ENCODE assay signal across 20 cellular contexts in genomic region chr16:83145297-83145696, GRCh38.
"Had no signal": no experiment of that assay in that cellular context is flagged by ENCODE, and none has a peak within 500 bp of the region (broad histone marks: within the 10 kb centered on the region; RNA-seq: fewer than 3 reads in every experiment).

No MANE protein-coding gene starts in this region.

- ATAC-seq: activated CD4-positive, alpha-beta T cell treated with anti-CD3 and anti-CD28 coated beads for 36 hours; activated CD8-positive, alpha-beta memory T cell treated with anti-CD3 and anti-CD28 coated beads, Interleukin-2, amount 10 ng/mL, durations not matched to agents 7 days and 5 days; activated CD8-positive, alpha-beta T cell treated with anti-CD3 and anti-CD28 coated beads, Interleukin-2, amount 10 ng/mL, durations not matched to agents 7 days and 5 days; activated naive CD8-positive, alpha-beta T cell treated with anti-CD3 and anti-CD28 coated beads, Interleukin-2, amount 50 U/mL, for 24 hours; gastroesophageal sphincter; left lung had no signal

- H3K4me3 ChIP-seq: breast epithelium, gastroesophageal sphincter, left lung, prostate gland, right atrium auricular region, uterus had no signal

- DNase-seq: activated B cell treated with CpG ODN at 0.5 μM for 24 hours; activated CD4-positive, alpha-beta T cell treated with anti-CD3 and anti-CD28 coated beads for 36 hours; activated CD8-positive, alpha-beta memory T cell treated with anti-CD3 and anti-CD28 coated beads, Interleukin-2, amount 10 ng/mL, durations not matched to agents 7 days and 5 days; activated CD8-positive, alpha-beta T cell treated with anti-CD3 and anti-CD28 coated beads, Interleukin-2, amount 10 ng/mL, durations not matched to agents 7 days and 5 days; activated naive CD8-positive, alpha-beta T cell treated with anti-CD3 and anti-CD28 coated beads, Interleukin-2, amount 50 U/mL, for 24 hours; activated T-cell treated with anti-CD3 and anti-CD28 coated beads, Interleukin-2, amount 50 U/mL, for 48 hours; dermis blood vessel endothelial cell; effector CD8-positive, alpha-beta T cell; kidney glomerular epithelial cell; left lung; naive B cell; nephron progenitor cell; stimulated activated naive CD4-positive, alpha-beta T cell treated with Interleukin-2 at 50 U/mL for 16 hours; T-helper 2 cell; uterus had no signal

- H3K27ac ChIP-seq: breast epithelium, gastroesophageal sphincter, left lung, neutrophil, prostate gland, right atrium auricular region, uterus had no signal
